15 cellular contexts compared by ENCODE assay signal in genomic region chr3:88195951-88196434, GRCh38. TPM values are rescaled to one million over a fixed set of nuclear protein-coding genes. Genes with fewer than 3 reads are reported as not detected.
DNase-seq lines count a peak whose midpoint lies in the region; TF ChIP-seq lines count a peak whose summit lies in the region.
"Had no signal": no experiment of that assay in that cellular context is flagged by ENCODE, and none has a peak within 500 bp of the region (broad histone marks: within the 10 kb centered on the region; RNA-seq: fewer than 3 reads in every experiment).

No MANE protein-coding gene starts in this region.

- in situ Hi-C loops in brain microvascular endothelial cell (cut with HindIII; ENCODE audit: low pct_ligation_motif_present, low sequenced_read_pairs) = no loop called here
- in situ Hi-C loops in KBM-7 (cut with MboI; ENCODE audit: low pct_unique_long_range_greater_than_20kb, low sequenced_read_pairs) = no loop called here

- H3K27ac ChIP-seq in brain microvascular endothelial cell = no peak overlapping the region
- H3K27ac ChIP-seq: gastroesophageal sphincter, prostate gland, SJSA1, thoracic aorta, VCaP had no signal

- H3K4me3 ChIP-seq in brain microvascular endothelial cell (ENCODE audit: low read depth, low read length) = no peak overlapping the region
- H3K4me3 ChIP-seq: gastroesophageal sphincter, prostate gland, SJSA1, thoracic aorta had no signal

- DNase-seq in ELR (ENCODE audit: low read depth) = peak; percentile 11
- peak; percentile 5 for DNase-seq in RPMI7951 (ENCODE audit: low read depth)
- peak; percentile 74 for DNase-seq in brain microvascular endothelial cell
- peak; percentile 12 for DNase-seq in stimulated activated CD4-positive, alpha-beta T cell treated with anti-CD3 and anti-CD28 coated beads, Interleukin-12 subunit alpha, Interleukin-12 subunit beta, amount 100 ng/mL, for 4 hours
- DNase-seq in T1000 (lab: John Stamatoyannopoulos, UW) = no peak
- DNase-seq in Kasumi-1 (lab: John Stamatoyannopoulos, UW) = no peak
- no peak for DNase-seq in KBM-7
- DNase-seq in cerebellar nuclear complex (lab: John Stamatoyannopoulos, UW) = no peak
- DNase-seq: kidney glomerular epithelial cell, NCI-H1694 treated with DMSO at 0.1 percent for 48 hours had no signal

- no peaks in the 10 kb centered on the region for H3K27me3 ChIP-seq in brain microvascular endothelial cell (replicated peaks)
- H3K27me3 ChIP-seq: gastroesophageal sphincter, SJSA1 had no signal

- H3K36me3 ChIP-seq in brain microvascular endothelial cell (replicated peaks) = no peaks in the 10 kb centered on the region
- H3K36me3 ChIP-seq: gastroesophageal sphincter, prostate gland, SJSA1, thoracic aorta had no signal

- TF ChIP-seq CTCF in brain microvascular endothelial cell (IDR thresholded peaks at IDR 0.05; ENCODE audit: low read depth, low read length, missing control alignments) = no peak

RNA-seq across cellular contexts. Expression of gene C3orf38, which starts 46.2 kb away (rescaled TPM):
- 25.6 and 29.9 TPM in 2 replicates for total RNA-seq in RPMI7951 (2014; rRNA removed; shearing (Covaris generic))

Comparison
In these comparisons a context has a peak if more than half of its experiments do, and no peak if none do; other contexts are left out.
1. DNase-seq: peak in ELR (single experiment), RPMI7951 (single experiment), brain microvascular endothelial cell (single experiment) and stimulated activated CD4-positive, alpha-beta T cell treated with anti-CD3 and anti-CD28 coated beads, Interleukin-12 subunit alpha, Interleukin-12 subunit beta, amount 100 ng/mL, for 4 hours (single experiment); none in T1000 (single experiment), Kasumi-1 (0 of 2), KBM-7 (single experiment) and cerebellar nuclear complex (0 of 2).